In genomic region chr1:956636-957035, GRCh38 we compare ENCODE assay signal across 39 cellular contexts. TPM values are rescaled to one million over a fixed set of nuclear protein-coding genes. Genes with fewer than 3 reads are reported as not detected.
"Had no signal": no experiment of that assay in that cellular context is flagged by ENCODE, and none has a peak within 500 bp of the region (broad histone marks: within the 10 kb centered on the region; RNA-seq: fewer than 3 reads in every experiment).

No MANE protein-coding gene starts in this region.

- H3K4me3 Mint-ChIP-seq: activated B cell treated with CpG ODN at 0.5 μM for 24 hours had no signal

- H3K27ac Mint-ChIP-seq: activated B cell treated with CpG ODN at 0.5 μM for 24 hours; activated CD4-positive, alpha-beta memory T cell treated with anti-CD3 and anti-CD28 coated beads, Interleukin-2, amount 10 ng/mL, durations not matched to agents 7 days and 5 days; activated CD8-positive, alpha-beta memory T cell treated with anti-CD3 and anti-CD28 coated beads, Interleukin-2, amount 10 ng/mL, durations not matched to agents 7 days and 5 days; activated naive CD4-positive, alpha-beta T cell treated with anti-CD3 and anti-CD28 coated beads, Interleukin-2, amount 10 ng/mL, durations not matched to agents 7 days and 5 days; activated naive CD8-positive, alpha-beta T cell; activated naive CD8-positive, alpha-beta T cell treated with anti-CD3 and anti-CD28 coated beads, Interleukin-2, amount 50 U/mL, for 24 hours; brain; T-cell had no signal

- DNase-seq: activated B cell treated with CpG ODN at 0.5 μM for 24 hours; activated CD4-positive, alpha-beta memory T cell treated with anti-CD3 and anti-CD28 coated beads, Interleukin-2, amount 10 ng/mL, durations not matched to agents 7 days and 5 days; activated CD4-positive, alpha-beta T cell treated with anti-CD3 and anti-CD28 coated beads for 4 hours; activated CD4-positive, CD25-positive, alpha-beta regulatory T cell treated with anti-CD3 and anti-CD28 coated beads, Interleukin-2, amount 50 U/mL, for 72 hours; activated CD8-positive, alpha-beta memory T cell treated with anti-CD3 and anti-CD28 coated beads for 24 hours; activated CD8-positive, alpha-beta memory T cell treated with anti-CD3 and anti-CD28 coated beads, Interleukin-2, amount 10 ng/mL, durations not matched to agents 7 days and 5 days; activated CD8-positive, alpha-beta memory T cell treated with anti-CD3 and anti-CD28 coated beads, Interleukin-2, amount 50 U/mL, for 48 hours; activated effector memory CD4-positive, alpha-beta T cell treated with Interleukin-2 at 50 U/mL for 16 hours; activated naive CD4-positive, alpha-beta T cell treated with anti-CD3 and anti-CD28 coated beads, Interleukin-2, amount 10 ng/mL, durations not matched to agents 7 days and 5 days; activated naive CD8-positive, alpha-beta T cell treated with anti-CD3 and anti-CD28 coated beads, Interleukin-2, amount 50 U/mL, for 24 hours; activated T-cell treated with anti-CD3 and anti-CD28 coated beads, Interleukin-2, amount 50 U/mL, for 1 hour; anterior cingulate cortex; caudate nucleus; cerebellar nuclear complex; NCI-H1092 treated with DMSO at 0.1 percent for 48 hours; NCI-H1417; NCI-H146; NCI-H187; NCI-H2029 treated with DMSO at 0.1 percent for 48 hours; NCI-H2107; NCI-H2171; NCI-H510A; NCI-H526; NCI-H748 treated with DMSO at 0.1 percent for 48 hours; NK-92 treated with Interleukin-12 subunit alpha and Interleukin-12 subunit beta, amount 100 ng/mL, for 24 hours; PC-3; Peyer's patch; RPMI8226; SIG-M5; T-cell; T-helper 2 cell; T-helper 9 cell had no signal

- ATAC-seq: activated CD8-positive, alpha-beta memory T cell treated with anti-CD3 and anti-CD28 coated beads, Interleukin-2, amount 10 ng/mL, durations not matched to agents 7 days and 5 days; activated naive CD8-positive, alpha-beta T cell treated with anti-CD3 and anti-CD28 coated beads, Interleukin-2, amount 50 U/mL, for 24 hours; PC-3; SK-N-SH treated with all-trans-retinoic acid at 6 μM for 48 hours; T-cell had no signal

- H3K4me3 ChIP-seq: Peyer's patch had no signal

- H3K9me3 ChIP-seq: Peyer's patch had no signal

- H3K27ac ChIP-seq: Peyer's patch, VCaP had no signal

- H3K27me3 Mint-ChIP-seq: activated B cell treated with CpG ODN at 0.5 μM for 24 hours; activated CD4-positive, alpha-beta memory T cell treated with anti-CD3 and anti-CD28 coated beads, Interleukin-2, amount 10 ng/mL, durations not matched to agents 7 days and 5 days; activated CD8-positive, alpha-beta memory T cell treated with anti-CD3 and anti-CD28 coated beads, Interleukin-2, amount 10 ng/mL, durations not matched to agents 7 days and 5 days; activated naive CD8-positive, alpha-beta T cell; activated naive CD8-positive, alpha-beta T cell treated with anti-CD3 and anti-CD28 coated beads, Interleukin-2, amount 50 U/mL, for 24 hours; T-cell had no signal

- FAIRE-seq: bronchial epithelial cell had no signal

- H3K9me3 Mint-ChIP-seq: activated B cell treated with CpG ODN at 0.5 μM for 24 hours; activated CD4-positive, alpha-beta memory T cell treated with anti-CD3 and anti-CD28 coated beads, Interleukin-2, amount 10 ng/mL, durations not matched to agents 7 days and 5 days; activated naive CD4-positive, alpha-beta T cell treated with anti-CD3 and anti-CD28 coated beads, Interleukin-2, amount 10 ng/mL, durations not matched to agents 7 days and 5 days; activated naive CD8-positive, alpha-beta T cell treated with anti-CD3 and anti-CD28 coated beads, Interleukin-2, amount 50 U/mL, for 24 hours; brain; T-cell had no signal

- H3K27me3 ChIP-seq: Peyer's patch had no signal

RNA-seq across cellular contexts. Expression of gene PERM1, which starts 25.3 kb away (rescaled TPM):
- total RNA-seq: activated B cell treated with CpG ODN at 0.5 μM for 24 hours; activated CD4-positive, alpha-beta memory T cell treated with anti-CD3 and anti-CD28 coated beads, Interleukin-2, amount 10 ng/mL, durations not matched to agents 7 days and 5 days; activated CD8-positive, alpha-beta memory T cell treated with anti-CD3 and anti-CD28 coated beads, Interleukin-2, amount 10 ng/mL, durations not matched to agents 7 days and 5 days; bronchial epithelial cell; LHCN-M2; T-cell had no signal

RNA-seq across cellular contexts. Expression of gene SAMD11, which starts 32.9 kb away (rescaled TPM):
- total RNA-seq: activated B cell treated with CpG ODN at 0.5 μM for 24 hours; activated CD4-positive, alpha-beta memory T cell treated with anti-CD3 and anti-CD28 coated beads, Interleukin-2, amount 10 ng/mL, durations not matched to agents 7 days and 5 days; SK-MEL-5 had no signal
